Comparison of ENCODE assay signal across 1 cellular context in genomic region chr13:25692156-25692555, GRCh38.
TF ChIP-seq lines count a peak whose summit lies in the region.

No MANE protein-coding gene starts in this region.

TF ChIP-seq in WTC11, 78 proteins besides CTCF, POLR2A, EP300 and RAD21 (continued from another document):
- TF ChIP-seq ARID4B (CRISPR knock-in tag; IDR thresholded peaks at IDR 0.05; ENCODE audit: borderline replicate concordance) = no peak
- no peak for TF ChIP-seq RELA (CRISPR knock-in tag; IDR thresholded peaks at IDR 0.05; ENCODE audit: borderline replicate concordance)
- no peak for TF ChIP-seq FOXJ3 (CRISPR knock-in tag; IDR thresholded peaks at IDR 0.05; ENCODE audit: borderline replicate concordance)
- TF ChIP-seq SOX15 (CRISPR knock-in tag; IDR thresholded peaks at IDR 0.05) = no peak
- TF ChIP-seq ZNF416 (CRISPR knock-in tag; IDR thresholded peaks at IDR 0.05) = no peak
- no peak for TF ChIP-seq TCF7 (CRISPR knock-in tag; IDR thresholded peaks at IDR 0.05; ENCODE audit: low read depth)
- TF ChIP-seq SMAD4 (CRISPR knock-in tag; IDR thresholded peaks at IDR 0.05) = no peak
- no peak for TF ChIP-seq ATF2 (CRISPR knock-in tag; IDR thresholded peaks at IDR 0.05; ENCODE audit: borderline replicate concordance, low read depth)
- TF ChIP-seq FOXK1 (CRISPR knock-in tag; IDR thresholded peaks at IDR 0.05) = no peak
